In genomic region chr14:31456841-31457664, GRCh38 we compare ENCODE assay signal across 8 cellular contexts. TPM values are rescaled to one million over a fixed set of nuclear protein-coding genes. Genes with fewer than 3 reads are reported as not detected.
DNase-seq lines count a peak whose midpoint lies in the region; ATAC-seq and TF ChIP-seq lines count a peak whose summit lies in the region.

Gene DTD2, minus strand, starts transcription at chr14:31457506. Its CDS starts 113 bp downstream, at chr14:31457393.

- H3K9me3 ChIP-seq in uterus: no peaks in the 10 kb centered on the region

- no peaks in the 10 kb centered on the region for H3K36me3 ChIP-seq in uterus

- DNase-seq in NCI-H1694 treated with DMSO at 0.1 percent for 48 hours (lab: John Stamatoyannopoulos, UW) (peak; percentile 86), anterior cingulate cortex (lab: John Stamatoyannopoulos, UW) (peak; percentile 64 to 98 (median 93)), left ventricle myocardium superior (peak; percentile 98), pulmonary artery endothelial cell (ENCODE audit: low read depth, low spot score) (peak; percentile 77), uterus (peak; percentile 93 to 95)

- TF ChIP-seq CTCF in uterus (IDR thresholded peaks at IDR 0.05): peak in 1 of 4 experiments; percentile 17

- intact Hi-C loops in T-helper 2 cell treated with Interferon-gamma antibody and Interleukin-4, amounts not matched to agents 100 ng/mL and 5 ng/mL, for 36 hours (cut with micrococcal nuclease): loop anchor here (1.0 to 10.0 kb wide), 9 partner anchors 37 to 898 kb away; partner anchors contain the start of genes ARHGAP5, G2E3, HEATR5A and HECTD1
- intact Hi-C loops in left ventricle myocardium superior (cut with micrococcal nuclease) (no loop called here), uterus (cut with DNase I; ENCODE audit: low total_unique reads) (no loop called here)

- H3K4me3 ChIP-seq in uterus: peak within 1 kb of the TSS; percentile 73 to 78

- ATAC-seq in GM18499 (IDR thresholded peaks at IDR 0.05; ENCODE audit: insufficient read depth, unreplicated experiment) (peak; percentile 87), HG02938 (IDR thresholded peaks at IDR 0.05; ENCODE audit: unreplicated experiment) (peak; percentile 93), left ventricle myocardium superior (peak; percentile 100)

- H3K27me3 ChIP-seq in uterus: no peaks in the 10 kb centered on the region

- H3K27ac ChIP-seq in uterus: peak within 1 kb of the TSS; percentile 90 to 92

- peak; percentile 81 to 87 for TF ChIP-seq POLR2A in uterus (IDR thresholded peaks at IDR 0.05)

- H3K4me1 ChIP-seq in uterus: peaks cover 0 to 7% of the 10 kb centered on the region in 2 donors

RNA-seq across cellular contexts. Expression of gene DTD2, which starts in this region (rescaled TPM):
- 20.0 and 21.9 TPM in 2 replicates for total RNA-seq in T-helper 2 cell treated with Interferon-gamma antibody and Interleukin-4, amounts not matched to agents 100 ng/mL and 5 ng/mL, for 36 hours
- total RNA-seq in left ventricle myocardium superior (8.4 TPM), pulmonary artery endothelial cell (32.6 and 33.9 TPM in 2 replicates), uterus (10 to 100 TPM in 3 of 4 donors, 1 to 10 TPM in 1; 8.2 to 88.2 (median 36.3) TPM)

Comparison
In these comparisons a context has a peak if more than half of its experiments do, and no peak if none do; other contexts are left out.
1. Peak in every context shown above with its lines: DNase-seq, ATAC-seq, H3K4me3 ChIP-seq and H3K27ac ChIP-seq.